Comparison of ENCODE assay signal across 1 cellular context in the genomic region with DNA sequence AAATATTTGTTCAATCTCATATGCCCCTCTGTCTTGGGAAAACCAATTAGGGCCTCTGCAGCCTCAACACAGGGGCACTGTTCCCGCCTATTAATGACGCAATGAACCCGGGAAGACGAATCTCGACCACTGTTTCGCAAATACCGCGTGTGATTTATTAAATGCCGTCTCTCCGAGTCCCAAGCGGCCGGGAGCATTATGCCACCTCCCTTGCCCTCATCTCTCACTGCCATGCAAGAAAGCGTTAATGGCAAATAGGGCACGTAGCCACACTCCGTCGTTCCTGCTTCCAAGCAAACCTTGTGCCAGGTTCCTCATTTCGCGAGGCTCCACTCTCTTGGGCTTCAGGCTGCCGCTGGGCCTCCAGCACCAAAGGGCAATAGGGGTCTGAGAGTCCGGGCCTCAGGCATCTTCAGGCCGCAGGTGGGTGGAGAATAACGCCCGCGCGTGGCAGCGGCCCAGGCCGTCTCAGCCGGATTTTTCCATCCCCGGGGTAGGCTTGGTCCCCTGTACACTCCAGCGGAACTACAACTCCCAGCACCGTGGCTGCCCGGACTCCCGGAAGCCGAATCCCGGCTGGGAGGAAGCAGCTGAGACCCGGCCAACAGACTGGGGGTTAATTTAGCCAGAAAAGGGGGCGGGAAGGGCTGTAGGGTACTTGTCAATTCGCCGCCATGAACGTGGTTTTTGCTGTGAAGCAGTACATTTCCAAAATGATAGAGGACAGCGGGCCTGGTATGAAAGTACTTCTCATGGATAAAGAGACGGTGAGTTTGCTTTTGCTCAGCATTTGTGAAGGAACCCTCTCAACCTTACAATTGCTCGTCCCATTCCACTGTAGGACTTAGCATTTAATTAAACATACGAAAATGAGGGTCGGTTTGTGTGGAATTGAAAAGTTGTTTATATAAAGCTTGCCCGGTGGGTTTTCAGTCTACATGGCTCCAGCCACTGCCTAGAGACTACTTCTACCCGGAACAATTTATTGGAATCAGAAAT.
TF ChIP-seq lines count a peak whose summit lies in the region.

A gene with protein sequence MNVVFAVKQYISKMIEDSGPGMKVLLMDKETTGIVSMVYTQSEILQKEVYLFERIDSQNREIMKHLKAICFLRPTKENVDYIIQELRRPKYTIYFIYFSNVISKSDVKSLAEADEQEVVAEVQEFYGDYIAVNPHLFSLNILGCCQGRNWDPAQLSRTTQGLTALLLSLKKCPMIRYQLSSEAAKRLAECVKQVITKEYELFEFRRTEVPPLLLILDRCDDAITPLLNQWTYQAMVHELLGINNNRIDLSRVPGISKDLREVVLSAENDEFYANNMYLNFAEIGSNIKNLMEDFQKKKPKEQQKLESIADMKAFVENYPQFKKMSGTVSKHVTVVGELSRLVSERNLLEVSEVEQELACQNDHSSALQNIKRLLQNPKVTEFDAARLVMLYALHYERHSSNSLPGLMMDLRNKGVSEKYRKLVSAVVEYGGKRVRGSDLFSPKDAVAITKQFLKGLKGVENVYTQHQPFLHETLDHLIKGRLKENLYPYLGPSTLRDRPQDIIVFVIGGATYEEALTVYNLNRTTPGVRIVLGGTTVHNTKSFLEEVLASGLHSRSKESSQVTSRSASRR (plus strand): TSS at position 593 of the 999 bp plus-strand sequence. CDS start 82 bp downstream, at position 675.

TF ChIP-seq in H1, 55 proteins besides CTCF, POLR2A, EP300 and RAD21 (continues in another document):
- TF ChIP-seq, protein P1, sequence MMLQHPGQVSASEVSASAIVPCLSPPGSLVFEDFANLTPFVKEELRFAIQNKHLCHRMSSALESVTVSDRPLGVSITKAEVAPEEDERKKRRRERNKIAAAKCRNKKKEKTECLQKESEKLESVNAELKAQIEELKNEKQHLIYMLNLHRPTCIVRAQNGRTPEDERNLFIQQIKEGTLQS (IDR thresholded peaks at IDR 0.05; ENCODE audit: insufficient read depth, low read depth, low read length): peak; percentile 49; the same call in 1 of the 2 replicates
- no peak for TF ChIP-seq RFX5 (IDR thresholded peaks at IDR 0.05; ENCODE audit: borderline replicate concordance, low read depth, low read length)
- no peak for TF ChIP-seq CTBP2 (IDR thresholded peaks at IDR 0.05; ENCODE audit: borderline replicate concordance, insufficient read depth, insufficient read length, low read length)
- no peak for TF ChIP-seq CHD2 (IDR thresholded peaks at IDR 0.05; ENCODE audit: low read length)
- no peak for TF ChIP-seq BCL11A (IDR thresholded peaks at IDR 0.05; ENCODE audit: low read depth in 2 of 2, low read length in 2 of 2)
- TF ChIP-seq, protein P2, sequence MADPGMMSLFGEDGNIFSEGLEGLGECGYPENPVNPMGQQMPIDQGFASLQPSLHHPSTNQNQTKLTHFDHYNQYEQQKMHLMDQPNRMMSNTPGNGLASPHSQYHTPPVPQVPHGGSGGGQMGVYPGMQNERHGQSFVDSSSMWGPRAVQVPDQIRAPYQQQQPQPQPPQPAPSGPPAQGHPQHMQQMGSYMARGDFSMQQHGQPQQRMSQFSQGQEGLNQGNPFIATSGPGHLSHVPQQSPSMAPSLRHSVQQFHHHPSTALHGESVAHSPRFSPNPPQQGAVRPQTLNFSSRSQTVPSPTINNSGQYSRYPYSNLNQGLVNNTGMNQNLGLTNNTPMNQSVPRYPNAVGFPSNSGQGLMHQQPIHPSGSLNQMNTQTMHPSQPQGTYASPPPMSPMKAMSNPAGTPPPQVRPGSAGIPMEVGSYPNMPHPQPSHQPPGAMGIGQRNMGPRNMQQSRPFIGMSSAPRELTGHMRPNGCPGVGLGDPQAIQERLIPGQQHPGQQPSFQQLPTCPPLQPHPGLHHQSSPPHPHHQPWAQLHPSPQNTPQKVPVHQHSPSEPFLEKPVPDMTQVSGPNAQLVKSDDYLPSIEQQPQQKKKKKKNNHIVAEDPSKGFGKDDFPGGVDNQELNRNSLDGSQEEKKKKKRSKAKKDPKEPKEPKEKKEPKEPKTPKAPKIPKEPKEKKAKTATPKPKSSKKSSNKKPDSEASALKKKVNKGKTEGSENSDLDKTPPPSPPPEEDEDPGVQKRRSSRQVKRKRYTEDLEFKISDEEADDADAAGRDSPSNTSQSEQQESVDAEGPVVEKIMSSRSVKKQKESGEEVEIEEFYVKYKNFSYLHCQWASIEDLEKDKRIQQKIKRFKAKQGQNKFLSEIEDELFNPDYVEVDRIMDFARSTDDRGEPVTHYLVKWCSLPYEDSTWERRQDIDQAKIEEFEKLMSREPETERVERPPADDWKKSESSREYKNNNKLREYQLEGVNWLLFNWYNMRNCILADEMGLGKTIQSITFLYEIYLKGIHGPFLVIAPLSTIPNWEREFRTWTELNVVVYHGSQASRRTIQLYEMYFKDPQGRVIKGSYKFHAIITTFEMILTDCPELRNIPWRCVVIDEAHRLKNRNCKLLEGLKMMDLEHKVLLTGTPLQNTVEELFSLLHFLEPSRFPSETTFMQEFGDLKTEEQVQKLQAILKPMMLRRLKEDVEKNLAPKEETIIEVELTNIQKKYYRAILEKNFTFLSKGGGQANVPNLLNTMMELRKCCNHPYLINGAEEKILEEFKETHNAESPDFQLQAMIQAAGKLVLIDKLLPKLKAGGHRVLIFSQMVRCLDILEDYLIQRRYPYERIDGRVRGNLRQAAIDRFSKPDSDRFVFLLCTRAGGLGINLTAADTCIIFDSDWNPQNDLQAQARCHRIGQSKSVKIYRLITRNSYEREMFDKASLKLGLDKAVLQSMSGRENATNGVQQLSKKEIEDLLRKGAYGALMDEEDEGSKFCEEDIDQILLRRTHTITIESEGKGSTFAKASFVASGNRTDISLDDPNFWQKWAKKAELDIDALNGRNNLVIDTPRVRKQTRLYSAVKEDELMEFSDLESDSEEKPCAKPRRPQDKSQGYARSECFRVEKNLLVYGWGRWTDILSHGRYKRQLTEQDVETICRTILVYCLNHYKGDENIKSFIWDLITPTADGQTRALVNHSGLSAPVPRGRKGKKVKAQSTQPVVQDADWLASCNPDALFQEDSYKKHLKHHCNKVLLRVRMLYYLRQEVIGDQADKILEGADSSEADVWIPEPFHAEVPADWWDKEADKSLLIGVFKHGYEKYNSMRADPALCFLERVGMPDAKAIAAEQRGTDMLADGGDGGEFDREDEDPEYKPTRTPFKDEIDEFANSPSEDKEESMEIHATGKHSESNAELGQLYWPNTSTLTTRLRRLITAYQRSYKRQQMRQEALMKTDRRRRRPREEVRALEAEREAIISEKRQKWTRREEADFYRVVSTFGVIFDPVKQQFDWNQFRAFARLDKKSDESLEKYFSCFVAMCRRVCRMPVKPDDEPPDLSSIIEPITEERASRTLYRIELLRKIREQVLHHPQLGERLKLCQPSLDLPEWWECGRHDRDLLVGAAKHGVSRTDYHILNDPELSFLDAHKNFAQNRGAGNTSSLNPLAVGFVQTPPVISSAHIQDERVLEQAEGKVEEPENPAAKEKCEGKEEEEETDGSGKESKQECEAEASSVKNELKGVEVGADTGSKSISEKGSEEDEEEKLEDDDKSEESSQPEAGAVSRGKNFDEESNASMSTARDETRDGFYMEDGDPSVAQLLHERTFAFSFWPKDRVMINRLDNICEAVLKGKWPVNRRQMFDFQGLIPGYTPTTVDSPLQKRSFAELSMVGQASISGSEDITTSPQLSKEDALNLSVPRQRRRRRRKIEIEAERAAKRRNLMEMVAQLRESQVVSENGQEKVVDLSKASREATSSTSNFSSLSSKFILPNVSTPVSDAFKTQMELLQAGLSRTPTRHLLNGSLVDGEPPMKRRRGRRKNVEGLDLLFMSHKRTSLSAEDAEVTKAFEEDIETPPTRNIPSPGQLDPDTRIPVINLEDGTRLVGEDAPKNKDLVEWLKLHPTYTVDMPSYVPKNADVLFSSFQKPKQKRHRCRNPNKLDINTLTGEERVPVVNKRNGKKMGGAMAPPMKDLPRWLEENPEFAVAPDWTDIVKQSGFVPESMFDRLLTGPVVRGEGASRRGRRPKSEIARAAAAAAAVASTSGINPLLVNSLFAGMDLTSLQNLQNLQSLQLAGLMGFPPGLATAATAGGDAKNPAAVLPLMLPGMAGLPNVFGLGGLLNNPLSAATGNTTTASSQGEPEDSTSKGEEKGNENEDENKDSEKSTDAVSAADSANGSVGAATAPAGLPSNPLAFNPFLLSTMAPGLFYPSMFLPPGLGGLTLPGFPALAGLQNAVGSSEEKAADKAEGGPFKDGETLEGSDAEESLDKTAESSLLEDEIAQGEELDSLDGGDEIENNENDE (IDR thresholded peaks at IDR 0.05; ENCODE audit: insufficient replicate concordance, low read length): no peak
- no peak for TF ChIP-seq BRCA1 (IDR thresholded peaks at IDR 0.05; ENCODE audit: low read depth, low read length)
- TF ChIP-seq ASH2L (IDR thresholded peaks at IDR 0.05; ENCODE audit: low read length): peak; percentile 92
- no peak for TF ChIP-seq HDAC6 (IDR thresholded peaks at IDR 0.05; ENCODE audit: low read depth, low read length)
- TF ChIP-seq TAF7 (optimal IDR thresholded peaks at IDR 0.05; ENCODE audit: borderline replicate concordance, low read depth, low read length): peak; percentile 54
- no peak for TF ChIP-seq CBX5 (IDR thresholded peaks at IDR 0.05; ENCODE audit: low read depth, low read length)
- TF ChIP-seq KDM5A (IDR thresholded peaks at IDR 0.05; ENCODE audit: low read length): no peak
- no peak for TF ChIP-seq EZH2 (IDR thresholded peaks at IDR 0.05; ENCODE audit: low read depth, low read length, severe bottlenecking)
- TF ChIP-seq, protein P3, sequence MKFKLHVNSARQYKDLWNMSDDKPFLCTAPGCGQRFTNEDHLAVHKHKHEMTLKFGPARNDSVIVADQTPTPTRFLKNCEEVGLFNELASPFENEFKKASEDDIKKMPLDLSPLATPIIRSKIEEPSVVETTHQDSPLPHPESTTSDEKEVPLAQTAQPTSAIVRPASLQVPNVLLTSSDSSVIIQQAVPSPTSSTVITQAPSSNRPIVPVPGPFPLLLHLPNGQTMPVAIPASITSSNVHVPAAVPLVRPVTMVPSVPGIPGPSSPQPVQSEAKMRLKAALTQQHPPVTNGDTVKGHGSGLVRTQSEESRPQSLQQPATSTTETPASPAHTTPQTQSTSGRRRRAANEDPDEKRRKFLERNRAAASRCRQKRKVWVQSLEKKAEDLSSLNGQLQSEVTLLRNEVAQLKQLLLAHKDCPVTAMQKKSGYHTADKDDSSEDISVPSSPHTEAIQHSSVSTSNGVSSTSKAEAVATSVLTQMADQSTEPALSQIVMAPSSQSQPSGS (IDR thresholded peaks at IDR 0.05; ENCODE audit: low read length): peak; percentile 92
- TF ChIP-seq CBX8 (IDR thresholded peaks at IDR 0.05; ENCODE audit: borderline replicate concordance, low read depth, low read length): no peak
- peak; percentile 86 for TF ChIP-seq TBP (IDR thresholded peaks at IDR 0.05; ENCODE audit: low read depth, low read length)
- no peak for TF ChIP-seq SIRT6 (IDR thresholded peaks at IDR 0.05; ENCODE audit: low read length)
- no peak for TF ChIP-seq SP2 (IDR thresholded peaks at IDR 0.05; ENCODE audit: low read length)
- no peak for TF ChIP-seq MAFK (IDR thresholded peaks at IDR 0.05; ENCODE audit: low read depth, low read length)
- TF ChIP-seq TAF1 (IDR thresholded peaks at IDR 0.05; ENCODE audit: low read depth, low read length): peak; percentile 88
- TF ChIP-seq NANOG (IDR thresholded peaks at IDR 0.05; ENCODE audit: insufficient read depth, low read depth, low read length, poor library complexity, severe bottlenecking): no peak
- TF ChIP-seq BACH1 (IDR thresholded peaks at IDR 0.05; ENCODE audit: low read length): no peak
- TF ChIP-seq, protein P4, sequence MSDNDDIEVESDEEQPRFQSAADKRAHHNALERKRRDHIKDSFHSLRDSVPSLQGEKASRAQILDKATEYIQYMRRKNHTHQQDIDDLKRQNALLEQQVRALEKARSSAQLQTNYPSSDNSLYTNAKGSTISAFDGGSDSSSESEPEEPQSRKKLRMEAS (IDR thresholded peaks at IDR 0.05): peak; percentile 80
- no peak for TF ChIP-seq RNF2 (IDR thresholded peaks at IDR 0.05; ENCODE audit: borderline replicate concordance, low read depth, low read length, missing control alignments, poor library complexity, severe bottlenecking)
- TF ChIP-seq JUND (IDR thresholded peaks at IDR 0.05; ENCODE audit: low read length): peak; percentile 77
- TF ChIP-seq RXRA (IDR thresholded peaks at IDR 0.05; ENCODE audit: insufficient read depth, low read depth, low read length): no peak
- peak; percentile 53; the same call in 1 of the 2 replicates for TF ChIP-seq CREB1 (IDR thresholded peaks at IDR 0.05)
- no peak for TF ChIP-seq TEAD4 (IDR thresholded peaks at IDR 0.05; ENCODE audit: low read depth, low read length)
- TF ChIP-seq SAP30 (IDR thresholded peaks at IDR 0.05; ENCODE audit: insufficient read depth, insufficient replicate concordance, low read length): peak; percentile 55
- peak; percentile 88 for TF ChIP-seq PHF8 (conservative IDR thresholded peaks at IDR 0.05; ENCODE audit: low read depth, low read length)
- peak; percentile 98 for TF ChIP-seq KDM4A (IDR thresholded peaks at IDR 0.05; ENCODE audit: low read depth, low read length, severe bottlenecking)
- TF ChIP-seq ZNF274 (IDR thresholded peaks at IDR 0.05; ENCODE audit: borderline replicate concordance, extremely low read depth, low read length): no peak
- TF ChIP-seq GABPA (IDR thresholded peaks at IDR 0.05; ENCODE audit: borderline replicate concordance, insufficient read depth, low read length): peak; percentile 96
- no peak; the same call in 1 of the 2 replicates for TF ChIP-seq CHD1 (IDR thresholded peaks at IDR 0.05; ENCODE audit: low read depth, low read length)
- peak; percentile 48; the same call in 1 of the 2 replicates for TF ChIP-seq POLR2AphosphoS5 (IDR thresholded peaks at IDR 0.05; ENCODE audit: low read depth, low read length)
- TF ChIP-seq SP1 (IDR thresholded peaks at IDR 0.05; ENCODE audit: low read depth, low read length): peak; percentile 17; the same call in 1 of the 2 replicates
- TF ChIP-seq SIX5 (IDR thresholded peaks at IDR 0.05; ENCODE audit: low read depth, low read length): peak; percentile 65
- no peak for TF ChIP-seq TCF12 (IDR thresholded peaks at IDR 0.05; ENCODE audit: low read depth, low read length)
- TF ChIP-seq FOSL1 (IDR thresholded peaks at IDR 0.05; ENCODE audit: insufficient read depth, low read depth, low read length): no peak
- TF ChIP-seq SP4 (IDR thresholded peaks at IDR 0.05; ENCODE audit: low read length): peak; percentile 50; the same call in 1 of the 2 replicates
- TF ChIP-seq SIN3A (conservative IDR thresholded peaks at IDR 0.05 in 1 of 2, IDR thresholded peaks at IDR 0.05 in 1 of 2; ENCODE audit: low read depth in 1 of 2, low read length in 2 of 2): peak; percentile 78 to 96; a peak in 3 of 4 replicates
- TF ChIP-seq YY1 (IDR thresholded peaks at IDR 0.05; ENCODE audit: low read depth, low read length): peak; percentile 19; the same call in 1 of the 2 replicates
- TF ChIP-seq, protein P5, sequence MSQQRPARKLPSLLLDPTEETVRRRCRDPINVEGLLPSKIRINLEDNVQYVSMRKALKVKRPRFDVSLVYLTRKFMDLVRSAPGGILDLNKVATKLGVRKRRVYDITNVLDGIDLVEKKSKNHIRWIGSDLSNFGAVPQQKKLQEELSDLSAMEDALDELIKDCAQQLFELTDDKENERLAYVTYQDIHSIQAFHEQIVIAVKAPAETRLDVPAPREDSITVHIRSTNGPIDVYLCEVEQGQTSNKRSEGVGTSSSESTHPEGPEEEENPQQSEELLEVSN (IDR thresholded peaks at IDR 0.05): peak; percentile 89
- TF ChIP-seq, protein P6, sequence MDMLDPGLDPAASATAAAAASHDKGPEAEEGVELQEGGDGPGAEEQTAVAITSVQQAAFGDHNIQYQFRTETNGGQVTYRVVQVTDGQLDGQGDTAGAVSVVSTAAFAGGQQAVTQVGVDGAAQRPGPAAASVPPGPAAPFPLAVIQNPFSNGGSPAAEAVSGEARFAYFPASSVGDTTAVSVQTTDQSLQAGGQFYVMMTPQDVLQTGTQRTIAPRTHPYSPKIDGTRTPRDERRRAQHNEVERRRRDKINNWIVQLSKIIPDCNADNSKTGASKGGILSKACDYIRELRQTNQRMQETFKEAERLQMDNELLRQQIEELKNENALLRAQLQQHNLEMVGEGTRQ (IDR thresholded peaks at IDR 0.05; ENCODE audit: low read length): no peak
- TF ChIP-seq NRF1 (IDR thresholded peaks at IDR 0.05; ENCODE audit: low read depth, low read length): no peak
